Comparison of ENCODE assay signal across 19 cellular contexts in the genomic region with DNA sequence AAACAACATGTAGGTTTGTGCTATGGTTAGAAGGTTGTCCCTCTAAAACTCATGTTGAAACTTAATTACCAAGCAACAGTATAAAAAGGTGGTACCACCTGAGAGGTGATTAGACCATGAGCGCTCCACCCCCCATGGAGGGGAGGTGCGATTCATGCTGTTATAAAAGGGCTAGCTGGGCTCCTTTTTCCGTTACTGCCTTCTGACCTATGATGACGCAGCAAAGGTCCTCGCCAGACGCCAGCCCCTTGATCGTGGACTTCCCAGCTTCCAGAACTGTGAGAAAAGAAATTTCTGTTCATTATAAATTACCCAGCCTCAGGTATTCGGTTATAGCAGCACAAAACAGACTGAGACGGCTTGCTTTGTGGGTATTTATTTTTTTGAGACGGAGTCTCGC.
"Had no signal": no experiment of that assay in that cellular context is flagged by ENCODE, and none has a peak within 500 bp of the region (broad histone marks: within the 10 kb centered on the region; RNA-seq: fewer than 3 reads in every experiment).

No MANE protein-coding gene starts in this region.

- ATAC-seq: Right ventricle myocardium inferior, SK-N-SH treated with all-trans-retinoic acid at 6 μM for 48 hours had no signal

- DNase-seq: Karpas-422, KG1, MG63, NCI-H1092 treated with DMSO at 0.1 percent for 48 hours, NCI-H1436, NCI-H187 treated with DMSO at 0.1 percent for 48 hours, NCI-H2029 treated with DMSO at 0.1 percent for 48 hours, NCI-H2227 treated with DMSO at 0.1 percent for 48 hours, NCI-H524, NCI-H526 treated with DMSO at 0.1 percent for 48 hours, NCI-H774, OCI-M1, PC-9, Peyer's patch, SHP77 treated with DMSO at 0.1 percent for 48 hours, SJCRH30, T-helper 1 cell had no signal

- H3K4me3 ChIP-seq: MG63, PC-9, Peyer's patch, SJCRH30 had no signal

- H3K4me1 ChIP-seq: Peyer's patch had no signal

- H3K4me2 ChIP-seq: PC-9 had no signal

- H2AFZ ChIP-seq: PC-9 had no signal

- H3K36me3 ChIP-seq: Peyer's patch, SJCRH30 had no signal

- H3K9me3 ChIP-seq: MG63, Peyer's patch, SJCRH30 had no signal

- H3K27me3 ChIP-seq: MG63, Peyer's patch, SJCRH30 had no signal

- H3K27ac ChIP-seq: PC-9, Peyer's patch, SJCRH30 had no signal
